10 cellular contexts compared by ENCODE assay signal in the genomic region with DNA sequence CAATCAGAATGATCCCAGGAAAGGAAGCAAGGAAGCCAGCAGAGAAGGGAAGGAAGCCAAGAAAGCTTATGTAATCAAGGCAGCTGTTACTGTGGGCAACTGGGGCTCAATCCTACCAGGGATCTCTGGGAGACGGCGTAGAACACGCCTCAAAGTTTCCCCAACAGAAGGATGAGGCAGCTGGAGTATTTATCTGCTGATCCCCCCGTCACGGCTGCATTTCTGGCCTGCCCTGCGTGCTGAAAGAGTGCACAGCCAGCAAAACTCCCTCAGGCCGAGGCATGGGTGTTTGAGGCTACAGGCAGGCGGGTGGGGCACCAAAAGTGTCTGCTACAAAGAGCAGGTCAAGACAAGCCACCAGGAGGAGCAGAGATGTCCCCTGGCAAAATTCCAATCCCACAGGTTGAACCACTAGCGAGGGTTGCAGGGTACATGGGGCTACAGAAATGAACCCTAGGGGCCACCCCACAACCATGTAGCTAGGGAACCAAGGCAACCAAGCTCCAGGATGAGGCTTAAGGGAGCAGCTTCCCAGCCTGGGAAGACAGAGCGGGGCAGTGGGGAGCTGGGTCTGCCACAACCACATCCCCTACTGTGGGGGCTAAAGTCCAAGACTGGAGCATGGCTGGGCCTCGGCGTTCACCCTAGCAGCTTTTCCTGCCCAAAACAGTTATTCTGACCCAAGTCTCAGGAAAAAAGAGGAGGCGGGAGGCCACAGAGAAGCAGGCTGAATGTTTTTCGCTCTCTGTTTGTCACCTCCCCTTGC.
A peak's percentile ranks its signal among the peaks of the same experiment; 100 is the strongest.
DNase-seq lines count a peak whose midpoint lies in the region; ATAC-seq, FAIRE-seq and TF ChIP-seq lines count a peak whose summit lies in the region.
"Had no signal": no experiment of that assay in that cellular context is flagged by ENCODE, and none has a peak within 500 bp of the region (broad histone marks: within the 10 kb centered on the region; RNA-seq: fewer than 3 reads in every experiment).

No MANE protein-coding gene starts in this region.

- H3K4me1 ChIP-seq in pancreas: no peaks in the 10 kb centered on the region

- FAIRE-seq in pancreas (lab: Jason Lieb, UNC): no peak

- 65 to 72% methylated on average over 14 of the region's 14 CpGs for WGBS in pancreas, 2 donors

- H3K27me3 ChIP-seq in pancreas: no peaks in the 10 kb centered on the region

- H3K27ac ChIP-seq in pancreas: no peak overlapping the region

- TF ChIP-seq CTCF in epithelial cell of esophagus (IDR thresholded peaks at IDR 0.05; ENCODE audit: insufficient read depth, low read depth, low read length, missing control alignments): no peak
- TF ChIP-seq CTCF in pancreas (IDR thresholded peaks at IDR 0.05): no peak

- H3K36me3 Mint-ChIP-seq in natural killer cell treated with Interleukin-12 subunit alpha and Interleukin-12 subunit beta and Interleukin-15 and Interleukin-18, amount 100 ng/mL, for 72 hours: no peaks in the 10 kb centered on the region
- H3K36me3 Mint-ChIP-seq: activated CD8-positive, alpha-beta memory T cell treated with anti-CD3 and anti-CD28 coated beads, Interleukin-2, amount 10 ng/mL, durations not matched to agents 7 days and 5 days had no signal

- intact Hi-C loops in pancreas (cut with DNase I): no loop called here

- no peaks in the 10 kb centered on the region for H3K9me3 Mint-ChIP-seq in natural killer cell treated with Interleukin-12 subunit alpha and Interleukin-12 subunit beta and Interleukin-15 and Interleukin-18, amount 100 ng/mL, for 72 hours

- H3K27me3 Mint-ChIP-seq in natural killer cell treated with Interleukin-12 subunit alpha and Interleukin-12 subunit beta and Interleukin-15 and Interleukin-18, amount 100 ng/mL, for 72 hours: peaks cover 0 to 15% of the 10 kb centered on the region in 2 donors
- H3K27me3 Mint-ChIP-seq: activated CD8-positive, alpha-beta memory T cell treated with anti-CD3 and anti-CD28 coated beads, Interleukin-2, amount 10 ng/mL, durations not matched to agents 7 days and 5 days had no signal

- DNase-seq in GM03348 (ENCODE audit: low spot score): peak; percentile 47
- DNase-seq in NCI-H446 (lab: John Stamatoyannopoulos, UW): peak; percentile 26 to 41
- peak; percentile 59 for DNase-seq in epithelial cell of esophagus (ENCODE audit: low read depth)
- DNase-seq in pancreas: no peak
- no peak for DNase-seq in natural killer cell treated with Interleukin-12 subunit alpha and Interleukin-12 subunit beta and Interleukin-15 and Interleukin-18, amount 100 ng/mL, for 72 hours (ENCODE audit: low spot score)
- DNase-seq in NOMO-1 (lab: John Stamatoyannopoulos, UW; ENCODE audit: unreplicated experiment in 2 of 2): no peak
- DNase-seq: activated CD8-positive, alpha-beta memory T cell treated with anti-CD3 and anti-CD28 coated beads, Interleukin-2, amount 10 ng/mL, durations not matched to agents 7 days and 5 days; NCI-H2081 treated with DMSO at 0.1 percent for 48 hours had no signal

- no peak overlapping the region for H3K4me3 Mint-ChIP-seq in natural killer cell treated with Interleukin-12 subunit alpha and Interleukin-12 subunit beta and Interleukin-15 and Interleukin-18, amount 100 ng/mL, for 72 hours
- H3K4me3 Mint-ChIP-seq: activated CD8-positive, alpha-beta memory T cell treated with anti-CD3 and anti-CD28 coated beads, Interleukin-2, amount 10 ng/mL, durations not matched to agents 7 days and 5 days had no signal

- no peaks in the 10 kb centered on the region for H3K4me1 Mint-ChIP-seq in natural killer cell treated with Interleukin-12 subunit alpha and Interleukin-12 subunit beta and Interleukin-15 and Interleukin-18, amount 100 ng/mL, for 72 hours (ENCODE audit: low read depth in 2 of 2)
- H3K4me1 Mint-ChIP-seq: activated CD8-positive, alpha-beta memory T cell treated with anti-CD3 and anti-CD28 coated beads, Interleukin-2, amount 10 ng/mL, durations not matched to agents 7 days and 5 days had no signal

- H3K9me3 ChIP-seq in pancreas: no peaks in the 10 kb centered on the region

- no peaks in the 10 kb centered on the region for H3K36me3 ChIP-seq in pancreas

- peak; percentile 57 to 80 (median 66) for ATAC-seq in pancreas
- ATAC-seq in HG02885 (IDR thresholded peaks at IDR 0.05; ENCODE audit: poor library complexity, unreplicated experiment): no peak
- no peak for ATAC-seq in natural killer cell treated with Interleukin-12 subunit alpha and Interleukin-12 subunit beta and Interleukin-15 and Interleukin-18, amount 100 ng/mL, for 72 hours
- ATAC-seq in GM21528 (IDR thresholded peaks at IDR 0.05; ENCODE audit: low FRiP score, unreplicated experiment): no peak
- ATAC-seq: activated CD8-positive, alpha-beta memory T cell treated with anti-CD3 and anti-CD28 coated beads, Interleukin-2, amount 10 ng/mL, durations not matched to agents 7 days and 5 days had no signal

- H3K4me3 ChIP-seq in epithelial cell of esophagus (ENCODE audit: low read length): no peak overlapping the region
- H3K4me3 ChIP-seq in pancreas: no peak overlapping the region

- H3K27ac Mint-ChIP-seq in natural killer cell treated with Interleukin-12 subunit alpha and Interleukin-12 subunit beta and Interleukin-15 and Interleukin-18, amount 100 ng/mL, for 72 hours: no peak overlapping the region
- H3K27ac Mint-ChIP-seq: activated CD8-positive, alpha-beta memory T cell treated with anti-CD3 and anti-CD28 coated beads, Interleukin-2, amount 10 ng/mL, durations not matched to agents 7 days and 5 days had no signal

Comparison
In these comparisons a context has a peak if more than half of its experiments do, and no peak if none do; other contexts are left out.
1. DNase-seq: peak in GM03348 (single experiment), NCI-H446 (2 of 2) and epithelial cell of esophagus (single experiment); none in pancreas (0 of 6), natural killer cell treated with Interleukin-12 subunit alpha and Interleukin-12 subunit beta and Interleukin-15 and Interleukin-18, amount 100 ng/mL, for 72 hours (single experiment) and NOMO-1 (0 of 2).
2. ATAC-seq: peak in pancreas (4 of 4); none in HG02885 (single experiment), natural killer cell treated with Interleukin-12 subunit alpha and Interleukin-12 subunit beta and Interleukin-15 and Interleukin-18, amount 100 ng/mL, for 72 hours (0 of 2) and GM21528 (single experiment).